ENCODE assay signal across 8 cellular contexts in genomic region chr22:36385491-36386350, GRCh38. TPM values are rescaled to one million over a fixed set of nuclear protein-coding genes. Genes with fewer than 3 reads are reported as not detected.
DNase-seq lines count a peak whose midpoint lies in the region; ATAC-seq and TF ChIP-seq lines count a peak whose summit lies in the region.

No MANE protein-coding gene starts in this region.

- H3K27me3 Mint-ChIP-seq in activated B cell treated with CpG ODN at 0.5 μM for 24 hours = no peaks in the 10 kb centered on the region
- no peaks in the 10 kb centered on the region for H3K27me3 Mint-ChIP-seq in dendritic cell treated with granulocyte-macrophage colony-stimulating factor and Interleukin-4, amounts not matched to agents 40 ng/mL and 50 ng/mL, for 4 days

- H3K9me3 ChIP-seq in mucosa of descending colon (no peaks in the 10 kb centered on the region), stomach smooth muscle (ENCODE audit: control insufficient read depth in 2 of 2, low read length in 2 of 2) (no peaks in the 10 kb centered on the region)

- no peak for TF ChIP-seq RAD21 in Ishikawa (IDR thresholded peaks at IDR 0.05; ENCODE audit: low read depth)

- H3K4me3 ChIP-seq in mucosa of descending colon = peak overlapping the region; percentile 5
- peak overlapping the region; percentile 91 to 92 for H3K4me3 ChIP-seq in stomach smooth muscle (ENCODE audit: low read length in 2 of 2)

- ATAC-seq in activated B cell treated with CpG ODN at 0.5 μM for 24 hours (ENCODE audit: low read depth) (peak; percentile 24), mucosa of descending colon (no peak), HG02981 (IDR thresholded peaks at IDR 0.05; ENCODE audit: unreplicated experiment) (no peak)

- peaks cover 40% of the 10 kb centered on the region for H3K36me3 Mint-ChIP-seq in activated B cell treated with CpG ODN at 0.5 μM for 24 hours (ENCODE audit: low read depth)
- peaks cover 44% of the 10 kb centered on the region for H3K36me3 Mint-ChIP-seq in dendritic cell treated with granulocyte-macrophage colony-stimulating factor and Interleukin-4, amounts not matched to agents 40 ng/mL and 50 ng/mL, for 4 days (ENCODE audit: low read depth)

- H3K27me3 ChIP-seq in stomach smooth muscle (ENCODE audit: control insufficient read depth in 1 of 2, insufficient read depth in 2 of 2, low read length in 2 of 2) = no peaks in the 10 kb centered on the region

- H3K4me3 Mint-ChIP-seq in activated B cell treated with CpG ODN at 0.5 μM for 24 hours = peak overlapping the region; percentile 94
- H3K4me3 Mint-ChIP-seq in dendritic cell treated with granulocyte-macrophage colony-stimulating factor and Interleukin-4, amounts not matched to agents 40 ng/mL and 50 ng/mL, for 4 days = peak overlapping the region; percentile 98

- H3K27ac ChIP-seq in C4-2B (peak overlapping the region; percentile 93), stomach smooth muscle (ENCODE audit: low read length) (peak overlapping the region; percentile 96)

- intact Hi-C loops in activated B cell treated with CpG ODN at 0.5 μM for 24 hours (cut with micrococcal nuclease) (loop anchor here (1.0 to 5.0 kb wide), 7 partner anchors 8 to 70 kb away; no protein-coding TSS in a partner anchor), mucosa of descending colon (cut with DNase I, micrococcal nuclease) (loop anchor here (2.0 to 10.0 kb wide), 4 partner anchors 51 to 89 kb away; no protein-coding TSS in a partner anchor)
- intact Hi-C loops in dendritic cell treated with granulocyte-macrophage colony-stimulating factor and Interleukin-4, amounts not matched to agents 40 ng/mL and 50 ng/mL, for 4 days (cut with micrococcal nuclease) = loop anchor here (5.0 kb wide), 3 partner anchors 53 to 142 kb away; partner anchors contain the start of gene EIF3D

- H3K4me1 ChIP-seq in mucosa of descending colon (ENCODE audit: low read depth) = peaks cover 35% of the 10 kb centered on the region
- peaks cover 49% of the 10 kb centered on the region for H3K4me1 ChIP-seq in stomach smooth muscle (ENCODE audit: control insufficient read depth, insufficient read depth, low read length)

- H3K4me1 Mint-ChIP-seq in activated B cell treated with CpG ODN at 0.5 μM for 24 hours = peaks cover 71% of the 10 kb centered on the region
- peaks cover 55% of the 10 kb centered on the region for H3K4me1 Mint-ChIP-seq in dendritic cell treated with granulocyte-macrophage colony-stimulating factor and Interleukin-4, amounts not matched to agents 40 ng/mL and 50 ng/mL, for 4 days (ENCODE audit: low read depth)

- peak overlapping the region; percentile 97 for H3K27ac Mint-ChIP-seq in activated B cell treated with CpG ODN at 0.5 μM for 24 hours
- H3K27ac Mint-ChIP-seq in dendritic cell treated with granulocyte-macrophage colony-stimulating factor and Interleukin-4, amounts not matched to agents 40 ng/mL and 50 ng/mL, for 4 days = peak overlapping the region; percentile 95

- POLR2A ChIA-PET in activated B cell treated with CpG ODN at 0.5 μM for 24 hours (lab: Charles Lee) = interaction anchor here (0.6 to 6.8 kb wide), 28 partner anchors 11 to 144 kb away, joined by 3 to 126 read pairs (median 6); partner anchors contain the start of genes EIF3D and TXN2

- H3K36me3 ChIP-seq in mucosa of descending colon (ENCODE audit: low read depth) (peaks cover 6% of the 10 kb centered on the region), stomach smooth muscle (ENCODE audit: control insufficient read depth in 2 of 2, insufficient read depth in 2 of 2, low read length in 2 of 2) (peaks cover 6% of the 10 kb centered on the region in 2 donors)

- DNase-seq in activated B cell treated with CpG ODN at 0.5 μM for 24 hours = peak; percentile 72
- DNase-seq in mucosa of descending colon = no peak
- no peak for DNase-seq in OCI-M1 (lab: John Stamatoyannopoulos, UW)

- no peaks in the 10 kb centered on the region for H3K9me3 Mint-ChIP-seq in activated B cell treated with CpG ODN at 0.5 μM for 24 hours
- no peaks in the 10 kb centered on the region for H3K9me3 Mint-ChIP-seq in dendritic cell treated with granulocyte-macrophage colony-stimulating factor and Interleukin-4, amounts not matched to agents 40 ng/mL and 50 ng/mL, for 4 days

- CTCF ChIA-PET in activated B cell treated with CpG ODN at 0.5 μM for 24 hours (lab: Charles Lee) = interaction anchor here (0.8 to 1.5 kb wide), 8 partner anchors 21 to 100 kb away, joined by 3 to 6 read pairs (median 4); no protein-coding TSS in a partner anchor

- no peak for TF ChIP-seq EP300 in Ishikawa (IDR thresholded peaks at IDR 0.05; ENCODE audit: borderline replicate concordance)

- peak overlapping the region; percentile 95 to 98 for H3K9ac ChIP-seq in stomach smooth muscle (ENCODE audit: low read length in 2 of 2)

- TF ChIP-seq CTCF in C4-2B (conservative IDR thresholded peaks at IDR 0.05) (no peak), activated B cell treated with CpG ODN at 0.5 μM for 24 hours (IDR thresholded peaks at IDR 0.05) (no peak), mucosa of descending colon (IDR thresholded peaks at IDR 0.05) (no peak)

TF ChIP-seq in Ishikawa, 13 proteins besides CTCF, POLR2A, EP300 and RAD21:
- TF ChIP-seq MAX (IDR thresholded peaks at IDR 0.05) = no peak
- TF ChIP-seq NFIC (IDR thresholded peaks at IDR 0.05) = peak; percentile 52
- TF ChIP-seq TCF12 (IDR thresholded peaks at IDR 0.05; ENCODE audit: low read depth) = no peak
- TF ChIP-seq CEBPB (IDR thresholded peaks at IDR 0.05) = 0 out of 2 replicates have a peak, but pooled peaks have one; percentile 31
- TF ChIP-seq YY1 (IDR thresholded peaks at IDR 0.05; ENCODE audit: low read depth) = no peak
- no peak for TF ChIP-seq EGR1 (IDR thresholded peaks at IDR 0.05)
- TF ChIP-seq TEAD4 (IDR thresholded peaks at IDR 0.05) = 0 out of 2 replicates have a peak, but pooled peaks have one; percentile 18
- no peak for TF ChIP-seq FOXM1 (IDR thresholded peaks at IDR 0.05; ENCODE audit: borderline replicate concordance, low read depth)

RNA-seq across cellular contexts. Expression of gene MYH9, which starts 2.0 kb away (rescaled TPM):
- total RNA-seq in activated B cell treated with CpG ODN at 0.5 μM for 24 hours (714 and 755 TPM in 2 replicates), mucosa of descending colon (100 to 1,000 TPM; 501 to 831 (median 599) TPM)
